Comparison of ENCODE assay signal across 8 cellular contexts in genomic region chr19:19063183-19064097, GRCh38. TPM values are rescaled to one million over a fixed set of nuclear protein-coding genes. Genes with fewer than 3 reads are reported as not detected.
DNase-seq lines count a peak whose midpoint lies in the region; ATAC-seq, FAIRE-seq and TF ChIP-seq lines count a peak whose summit lies in the region.

A gene with protein sequence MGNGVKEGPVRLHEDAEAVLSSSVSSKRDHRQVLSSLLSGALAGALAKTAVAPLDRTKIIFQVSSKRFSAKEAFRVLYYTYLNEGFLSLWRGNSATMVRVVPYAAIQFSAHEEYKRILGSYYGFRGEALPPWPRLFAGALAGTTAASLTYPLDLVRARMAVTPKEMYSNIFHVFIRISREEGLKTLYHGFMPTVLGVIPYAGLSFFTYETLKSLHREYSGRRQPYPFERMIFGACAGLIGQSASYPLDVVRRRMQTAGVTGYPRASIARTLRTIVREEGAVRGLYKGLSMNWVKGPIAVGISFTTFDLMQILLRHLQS (plus strand): TSS chr19:19063994. CDS start chr19:19096125, 32,131 bp downstream.

- 1 to 3% methylated on average over 75 to 77 of the region's 77 CpGs for WGBS in heart right ventricle, 2 donors

- H3K4me3 ChIP-seq in heart right ventricle: peak within 1 kb of the TSS; percentile 61 to 87 (median 78)
- H3K4me3 ChIP-seq in upper lobe of right lung: peak within 1 kb of the TSS; percentile 62

- FAIRE-seq in GM12892 (lab: Jason Lieb, UNC): peak; percentile 99

- peak; percentile 37; the same call in 1 of the 2 replicates for TF ChIP-seq POLR2A in GM12892 (IDR thresholded peaks at IDR 0.05; ENCODE audit: low read depth, low read length)

- H3K9me3 ChIP-seq in heart right ventricle (no peaks in the 10 kb centered on the region), upper lobe of right lung (no peaks in the 10 kb centered on the region)

- H3K27ac ChIP-seq in heart right ventricle (peak within 1 kb of the TSS; percentile 9 to 92 (median 84)), upper lobe of right lung (peak within 1 kb of the TSS; percentile 80)

- intact Hi-C loops in T-helper 1 cell treated with Interleukin-12 subunit alpha and Interleukin-12 subunit beta and Interleukin-4 antibody, amounts not matched to agents 30 ng/mL and 1 ng/mL, for 36 hours (cut with micrococcal nuclease): loop anchor here (1.0 to 2.0 kb wide), 8 partner anchors 29 to 541 kb away; partner anchors contain the start of genes BORCS8, COPE, DDX49 and ELL
- intact Hi-C loops in heart right ventricle (cut with DNase I): loop anchor here in 3 of 10 donors (2.0 kb wide), 2 partner anchors 73 to 75 kb away; partner anchors contain the start of gene TMEM161A (in 2 of the 3)
- intact Hi-C loops in posterior cingulate gyrus (cut with DNase I): no loop called here
- intact Hi-C loops in upper lobe of right lung (cut with DNase I): no loop called here

- ATAC-seq in HG02870 (IDR thresholded peaks at IDR 0.05; ENCODE audit: unreplicated experiment): peak; percentile 91
- ATAC-seq in heart right ventricle: peak; percentile 93 to 97 (median 96)
- ATAC-seq in upper lobe of right lung: peak; percentile 95

- DNase-seq in GM12892 (ENCODE audit: insufficient read length) (peak; percentile 100), NCI-H146 treated with DMSO at 0.1 percent for 48 hours (lab: John Stamatoyannopoulos, UW; ENCODE audit: unreplicated experiment) (peak; percentile 99), amniotic epithelial cell (ENCODE audit: low read depth) (peak; percentile 99), heart right ventricle (peak; percentile 99 to 100), posterior cingulate gyrus (peak; percentile 99 to 100 (median 100)), upper lobe of right lung (peak; percentile 100)

- H3K27me3 ChIP-seq in heart right ventricle (no peaks in the 10 kb centered on the region), upper lobe of right lung (no peaks in the 10 kb centered on the region)

- no peak for TF ChIP-seq CTCF in heart right ventricle (IDR thresholded peaks at IDR 0.05)
- TF ChIP-seq CTCF in upper lobe of right lung (IDR thresholded peaks at IDR 0.05): no peak

- H3K36me3 ChIP-seq in heart right ventricle (peaks cover 0 to 9% (median 0%) of the 10 kb centered on the region in 9 donors), upper lobe of right lung (no peaks in the 10 kb centered on the region)

- H3K4me1 ChIP-seq in heart right ventricle (peaks cover 0 to 59% (median 42%) of the 10 kb centered on the region in 9 donors), upper lobe of right lung (peaks cover 20% of the 10 kb centered on the region)

RNA-seq across cellular contexts. Expression of the gene that starts here (rescaled TPM):
- 8.7 TPM for polyA plus RNA-seq in GM12892 (2012; ENCODE audit: missing spikeins)
- total RNA-seq in T-helper 1 cell treated with Interleukin-12 subunit alpha and Interleukin-12 subunit beta and Interleukin-4 antibody, amounts not matched to agents 30 ng/mL and 1 ng/mL, for 36 hours: 13.6 and 16.1 TPM in 2 replicates
- total RNA-seq in heart right ventricle (10 to 100 TPM; 15.7 to 24.1 (median 19.3) TPM), upper lobe of right lung (12.7 TPM)
- 10 to 100 TPM; 15.9 to 18.1 TPM for polyA plus RNA-seq in heart right ventricle

Comparison
In these comparisons a context has a peak if more than half of its experiments do, and no peak if none do; other contexts are left out.
1. Peak in every context shown above with its lines: DNase-seq, ATAC-seq, H3K4me3 ChIP-seq and H3K27ac ChIP-seq.